Comparison of ENCODE assay signal across 26 cellular contexts in the genomic region with DNA sequence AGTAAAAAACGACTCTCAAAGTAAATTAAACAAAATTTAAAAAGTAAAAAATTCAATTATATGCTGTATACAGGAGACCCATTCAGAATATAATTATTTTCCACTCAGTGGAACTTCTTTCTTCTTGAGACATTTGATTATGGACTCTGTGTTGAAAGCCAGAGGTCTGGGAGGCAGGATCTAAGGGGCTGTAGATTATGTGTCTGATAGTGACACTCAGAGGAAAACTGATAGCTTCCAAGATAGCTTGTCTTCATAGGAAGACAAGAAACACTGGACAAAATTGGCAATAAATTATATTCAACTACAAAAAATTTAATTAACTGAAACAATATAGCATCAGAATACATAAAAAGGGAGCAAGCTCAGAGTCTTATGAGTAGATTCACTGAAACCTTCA.
"Had no signal": no experiment of that assay in that cellular context is flagged by ENCODE, and none has a peak within 500 bp of the region (broad histone marks: within the 10 kb centered on the region; RNA-seq: fewer than 3 reads in every experiment).

No MANE protein-coding gene starts in this region.

- H3K9me3 ChIP-seq: mucosa of descending colon, ovary, right lobe of liver, uterus had no signal

- H3K27ac ChIP-seq: left ventricle myocardium inferior, ovary, right atrium auricular region, right lobe of liver, tibial nerve, uterus had no signal

- H3K4me1 ChIP-seq: left ventricle myocardium inferior, right atrium auricular region, right lobe of liver, tibial nerve, uterus had no signal

- H3K9me3 Mint-ChIP-seq: stimulated activated naive CD8-positive, alpha-beta T cell treated with anti-CD3 and anti-CD28 coated beads, Interleukin-15, amount 100 ng/mL, for 72 hours had no signal

- H3K4me2 ChIP-seq: smooth muscle cell had no signal

- H3K27me3 ChIP-seq: ovary, right atrium auricular region, right lobe of liver, tibial nerve, uterus had no signal

- H3K27me3 Mint-ChIP-seq: naive thymus-derived CD4-positive, alpha-beta T cell; natural killer cell treated with Interleukin-12 subunit alpha and Interleukin-12 subunit beta and Interleukin-15 and Interleukin-18, amount 100 ng/mL, for 72 hours; progenitor cell of endocrine pancreas; stimulated activated memory B cell treated with anti-CD40 and anti-IgM and Interleukin-4, amounts not matched to agents 10 μg/mL and 1 μg/mL and 100 μg/mL, for 72 hours; stimulated activated naive CD8-positive, alpha-beta T cell treated with anti-CD3 and anti-CD28 coated beads, Interleukin-15, amount 100 ng/mL, for 72 hours; type B pancreatic cell had no signal

- H3K4me1 Mint-ChIP-seq: naive thymus-derived CD4-positive, alpha-beta T cell; stimulated activated memory B cell treated with anti-CD40 and anti-IgM and Interleukin-4, amounts not matched to agents 10 μg/mL and 1 μg/mL and 100 μg/mL, for 72 hours; stimulated activated naive CD8-positive, alpha-beta T cell treated with anti-CD3 and anti-CD28 coated beads, Interleukin-15, amount 100 ng/mL, for 72 hours had no signal

- H3K27ac Mint-ChIP-seq: naive thymus-derived CD4-positive, alpha-beta T cell; natural killer cell treated with Interleukin-12 subunit alpha and Interleukin-12 subunit beta and Interleukin-15 and Interleukin-18, amount 100 ng/mL, for 72 hours; stimulated activated memory B cell treated with anti-CD40 and anti-IgM and Interleukin-4, amounts not matched to agents 10 μg/mL and 1 μg/mL and 100 μg/mL, for 72 hours; stimulated activated naive CD8-positive, alpha-beta T cell treated with anti-CD3 and anti-CD28 coated beads, Interleukin-15, amount 100 ng/mL, for 72 hours; type B pancreatic cell had no signal

- H3K4me3 Mint-ChIP-seq: naive thymus-derived CD4-positive, alpha-beta T cell; natural killer cell treated with Interleukin-12 subunit alpha and Interleukin-12 subunit beta and Interleukin-15 and Interleukin-18, amount 100 ng/mL, for 72 hours; stimulated activated memory B cell treated with anti-CD40 and anti-IgM and Interleukin-4, amounts not matched to agents 10 μg/mL and 1 μg/mL and 100 μg/mL, for 72 hours; stimulated activated naive CD8-positive, alpha-beta T cell treated with anti-CD3 and anti-CD28 coated beads, Interleukin-15, amount 100 ng/mL, for 72 hours; type B pancreatic cell had no signal

- H3K4me3 ChIP-seq: left ventricle myocardium inferior, lung, mucosa of descending colon, ovary, right atrium auricular region, right lobe of liver, smooth muscle cell, tibial nerve, uterus had no signal

- H3K36me3 Mint-ChIP-seq: naive thymus-derived CD4-positive, alpha-beta T cell; stimulated activated memory B cell treated with anti-CD40 and anti-IgM and Interleukin-4, amounts not matched to agents 10 μg/mL and 1 μg/mL and 100 μg/mL, for 72 hours; type B pancreatic cell had no signal

- FAIRE-seq: kidney had no signal

- DNase-seq: hippocampal formation; kidney; left colon; left ventricle myocardium inferior; mesendoderm; midbrain; mucosa of descending colon; naive thymus-derived CD4-positive, alpha-beta T cell; ovary; right lobe of liver; stimulated activated CD4-positive, alpha-beta T cell treated with anti-CD3 and anti-CD28 coated beads, Interleukin-1b, Interleukin-23, amount 100 ng/mL, for 48 hours; stimulated activated CD4-positive, alpha-beta T cell treated with anti-CD3 and anti-CD28 coated beads, Interleukin-2, amount 100 ng/mL, for 48 hours; stimulated activated CD4-positive, alpha-beta T cell treated with anti-CD3 and anti-CD28 coated beads, Interleukin-4, amount 100 ng/mL, for 4 hours; stimulated activated CD8-positive, alpha-beta memory T cell treated with anti-CD3 and anti-CD28 coated beads, Interleukin-4, amount 100 ng/mL, for 48 hours; stimulated activated naive CD4-positive, alpha-beta T cell treated with Interleukin-2 at 50 U/mL for 16 hours; stimulated activated naive CD8-positive, alpha-beta T cell treated with anti-CD3 and anti-CD28 coated beads, Interleukin-15, amount 100 ng/mL, for 72 hours; substantia nigra; uterus had no signal

- ATAC-seq: left colon; mucosa of descending colon; naive thymus-derived CD4-positive, alpha-beta T cell; natural killer cell treated with Interleukin-12 subunit alpha and Interleukin-12 subunit beta and Interleukin-15 and Interleukin-18, amount 100 ng/mL, for 72 hours; right lobe of liver; stimulated activated memory B cell treated with anti-CD40 and anti-IgM and Interleukin-4, amounts not matched to agents 10 μg/mL and 1 μg/mL and 100 μg/mL, for 72 hours; stimulated activated naive CD8-positive, alpha-beta T cell treated with anti-CD3 and anti-CD28 coated beads, Interleukin-15, amount 100 ng/mL, for 72 hours had no signal

- H3K36me3 ChIP-seq: left ventricle myocardium inferior, ovary, right atrium auricular region, right lobe of liver, tibial nerve, uterus had no signal
